In genomic region chr9:71032779-71033178, GRCh38 we compare ENCODE assay signal across 4 cellular contexts.
"Had no signal": no experiment of that assay in that cellular context is flagged by ENCODE, and none has a peak within 500 bp of the region (broad histone marks: within the 10 kb centered on the region; RNA-seq: fewer than 3 reads in every experiment).

No MANE protein-coding gene starts in this region.

- ATAC-seq: GM23338 had no signal

- DNase-seq: H9, HCEC 1CT, KBM-7 had no signal
